In genomic region chr11:47715082-47715669, GRCh38 we compare ENCODE assay signal across 8 cellular contexts. TPM values are rescaled to one million over a fixed set of nuclear protein-coding genes. Genes with fewer than 3 reads are reported as not detected.
DNase-seq lines count a peak whose midpoint lies in the region; ATAC-seq and TF ChIP-seq lines count a peak whose summit lies in the region.

TSS of gene AGBL2 (minus strand) at chr11:47715369. CDS start at chr11:47714650, 719 bp downstream.

- H3K4me1 ChIP-seq in lower lobe of right lung, result peaks cover 10% of the 10 kb centered on the region

- H3K4me3 Mint-ChIP-seq in activated CD4-positive, alpha-beta memory T cell treated with anti-CD3 and anti-CD28 coated beads, Interleukin-2, amount 10 ng/mL, durations not matched to agents 7 days and 5 days, result peak within 1 kb of the TSS; percentile 87

- H3K9me3 Mint-ChIP-seq in activated CD4-positive, alpha-beta memory T cell treated with anti-CD3 and anti-CD28 coated beads, Interleukin-2, amount 10 ng/mL, durations not matched to agents 7 days and 5 days, result no peaks in the 10 kb centered on the region

- peak; percentile 92 for TF ChIP-seq POLR2A in GM18951 (IDR thresholded peaks at IDR 0.05; ENCODE audit: extremely low read depth, insufficient read depth, insufficient read length)

- POLR2A ChIA-PET in activated CD4-positive, alpha-beta memory T cell treated with anti-CD3 and anti-CD28 coated beads, Interleukin-2, amount 10 ng/mL, durations not matched to agents 7 days and 5 days (lab: Charles Lee), result interaction anchor here (0.6 to 4.4 kb wide), 19 partner anchors 10 to 1015 kb away, joined by 3 to 23 read pairs (median 3); partner anchors contain the start of genes ARHGAP1, FNBP4, KBTBD4 and NDUFS3

- no peak for TF ChIP-seq CTCF in lower lobe of right lung (IDR thresholded peaks at IDR 0.05)

- intact Hi-C loops in lower lobe of right lung (cut with DNase I), result no loop called here

- in situ Hi-C loops in GM18951 (cut with MboI; ENCODE audit: low sequenced_read_pairs, unreplicated experiment), result no loop called here

- CTCF ChIA-PET in activated CD4-positive, alpha-beta memory T cell treated with anti-CD3 and anti-CD28 coated beads, Interleukin-2, amount 10 ng/mL, durations not matched to agents 7 days and 5 days (lab: Charles Lee), result interaction anchor here (0.7 to 3.3 kb wide), 7 partner anchors 74 to 501 kb away, joined by 3 to 22 read pairs (median 3); partner anchors contain the start of genes KBTBD4, MTCH2 and NDUFS3

- peaks cover 42% of the 10 kb centered on the region for H3K36me3 ChIP-seq in lower lobe of right lung

- H3K9me3 ChIP-seq in lower lobe of right lung, result no peaks in the 10 kb centered on the region

- no peaks in the 10 kb centered on the region for H3K27me3 Mint-ChIP-seq in activated CD4-positive, alpha-beta memory T cell treated with anti-CD3 and anti-CD28 coated beads, Interleukin-2, amount 10 ng/mL, durations not matched to agents 7 days and 5 days

- H3K4me1 Mint-ChIP-seq in activated CD4-positive, alpha-beta memory T cell treated with anti-CD3 and anti-CD28 coated beads, Interleukin-2, amount 10 ng/mL, durations not matched to agents 7 days and 5 days, result peaks cover 34% of the 10 kb centered on the region

- peak; percentile 97 for ATAC-seq in HG03159 (IDR thresholded peaks at IDR 0.05; ENCODE audit: unreplicated experiment)
- ATAC-seq in lower lobe of right lung, result peak; percentile 96 to 97

- peaks cover 35% of the 10 kb centered on the region for H3K36me3 Mint-ChIP-seq in activated CD4-positive, alpha-beta memory T cell treated with anti-CD3 and anti-CD28 coated beads, Interleukin-2, amount 10 ng/mL, durations not matched to agents 7 days and 5 days (ENCODE audit: low read depth)

- H3K4me3 ChIP-seq in lower lobe of right lung, result peak within 1 kb of the TSS; percentile 84

- H3K27ac Mint-ChIP-seq in activated CD4-positive, alpha-beta memory T cell treated with anti-CD3 and anti-CD28 coated beads, Interleukin-2, amount 10 ng/mL, durations not matched to agents 7 days and 5 days, result peak within 1 kb of the TSS; percentile 91

- H3K27ac ChIP-seq in lower lobe of right lung, result peak within 1 kb of the TSS; percentile 86

- DNase-seq in AG08396 (ENCODE audit: low spot score) (peak; percentile 83), NCI-H526 treated with DMSO at 0.1 percent for 48 hours (lab: John Stamatoyannopoulos, UW) (peak; percentile 44), lower lobe of right lung (peak; percentile 90)
- peak; percentile 89 for DNase-seq in activated CD4-positive, alpha-beta memory T cell treated with anti-CD3 and anti-CD28 coated beads, Interleukin-2, amount 10 ng/mL, durations not matched to agents 7 days and 5 days
- DNase-seq in effector CD4-positive, alpha-beta T cell, result peak; percentile 78
- peak; percentile 63 to 67 (median 66) for DNase-seq in stimulated activated CD4-positive, alpha-beta T cell treated with anti-CD3 and anti-CD28 coated beads, TNF-alpha, amount 100 ng/mL, for 4 hours (ENCODE audit: low read depth in 3 of 3)

- no peaks in the 10 kb centered on the region for H3K27me3 ChIP-seq in lower lobe of right lung (ENCODE audit: low read depth)

RNA-seq across cellular contexts. Expression of gene AGBL2, which starts in this region (rescaled TPM):
- 1 to 10 TPM; 5.9 to 7.7 TPM for total RNA-seq in activated CD4-positive, alpha-beta memory T cell treated with anti-CD3 and anti-CD28 coated beads, Interleukin-2, amount 10 ng/mL, durations not matched to agents 7 days and 5 days
- 6.0 TPM for total RNA-seq in lower lobe of right lung

Comparison
In these comparisons a context has a peak if more than half of its experiments do, and no peak if none do; other contexts are left out.
1. Peak in every context shown above with its lines: DNase-seq, ATAC-seq, H3K4me3 ChIP-seq and H3K27ac ChIP-seq.